ENCODE assay signal across 8 cellular contexts in genomic region chr12:6904280-6905276, GRCh38. TPM values are rescaled to one million over a fixed set of nuclear protein-coding genes. Genes with fewer than 3 reads are reported as not detected.
DNase-seq lines count a peak whose midpoint lies in the region; ATAC-seq and TF ChIP-seq lines count a peak whose summit lies in the region.

TSS of gene LRRC23 (plus strand) at chr12:6904822. CDS start at chr12:6905634, 812 bp downstream.

- POLR2A ChIA-PET in naive thymus-derived CD8-positive, alpha-beta T cell (lab: Charles Lee): interaction anchor here (0.7 to 4.7 kb wide), 10 partner anchors 10 to 203 kb away, joined by 3 to 43 read pairs (median 5); partner anchors contain the start of genes ENO2, RNU7-1, SPSB2 and TPI1

- H3K9me3 ChIP-seq in GM23248 (ENCODE audit: low read depth): no peaks in the 10 kb centered on the region

- no peaks in the 10 kb centered on the region for H3K9me2 ChIP-seq in GM23248 (ENCODE audit: insufficient read depth)

- 4 to 5% methylated on average over 34 of the region's 34 CpGs for whole genome bisulfite sequencing in GM23248 (ENCODE audit: low coverage in 1 of 2, low lambda C conversion rate in 2 of 2, missing lambda C conversion rate in 2 of 2), 2 experiments

- peak within 1 kb of the TSS; percentile 100 for H3K4me2 ChIP-seq in GM23248 (ENCODE audit: unreplicated experiment)

- H3K79me2 ChIP-seq in GM23248 (ENCODE audit: insufficient read depth): no peaks in the 10 kb centered on the region

- H3K36me3 Mint-ChIP-seq in activated T-helper 17 cell treated with anti-CD3 and anti-CD28 coated beads, Interleukin-2, amount 50 U/mL, for 72 hours (ENCODE audit: low read depth): no peaks in the 10 kb centered on the region
- no peaks in the 10 kb centered on the region for H3K36me3 Mint-ChIP-seq in naive thymus-derived CD8-positive, alpha-beta T cell
- no peaks in the 10 kb centered on the region for H3K36me3 Mint-ChIP-seq in stimulated activated naive B cell treated with anti-CD40 and anti-IgM and Interleukin-4, amounts not matched to agents 10 μg/mL and 1 μg/mL and 100 μg/mL, for 72 hours

- H3K4me1 ChIP-seq in GM23248 (ENCODE audit: insufficient read depth): peaks cover 8% of the 10 kb centered on the region; the same call in 1 of the 2 replicates

- H2AFZ ChIP-seq in GM23248: peak within 1 kb of the TSS; percentile 97

- in situ Hi-C loops in GM23248 (cut with MboI): no loop called here

- no peak within 1 kb of the TSS for H3K4me3 Mint-ChIP-seq in activated T-helper 17 cell treated with anti-CD3 and anti-CD28 coated beads, Interleukin-2, amount 50 U/mL, for 72 hours
- H3K4me3 Mint-ChIP-seq in naive thymus-derived CD8-positive, alpha-beta T cell: peak within 1 kb of the TSS in 2 of 10 donors; percentile 9 to 45
- no peak within 1 kb of the TSS for H3K4me3 Mint-ChIP-seq in stimulated activated naive B cell treated with anti-CD40 and anti-IgM and Interleukin-4, amounts not matched to agents 10 μg/mL and 1 μg/mL and 100 μg/mL, for 72 hours

- peak; percentile 99 for ATAC-seq in activated T-helper 17 cell treated with anti-CD3 and anti-CD28 coated beads, Interleukin-2, amount 50 U/mL, for 72 hours (replicated peaks)
- ATAC-seq in naive thymus-derived CD8-positive, alpha-beta T cell: peak; percentile 93 to 94
- ATAC-seq in stimulated activated naive B cell treated with anti-CD40 and anti-IgM and Interleukin-4, amounts not matched to agents 10 μg/mL and 1 μg/mL and 100 μg/mL, for 72 hours (replicated peaks): peak; percentile 96 to 99

- H3K9ac ChIP-seq in GM23248: peak within 1 kb of the TSS; percentile 96

- no peaks in the 10 kb centered on the region for H4K20me1 ChIP-seq in GM23248 (ENCODE audit: insufficient read depth)

- no peaks in the 10 kb centered on the region for H3F3A ChIP-seq in GM23248 (ENCODE audit: insufficient read depth)

- H3K27me3 Mint-ChIP-seq in activated T-helper 17 cell treated with anti-CD3 and anti-CD28 coated beads, Interleukin-2, amount 50 U/mL, for 72 hours: no peaks in the 10 kb centered on the region
- no peaks in the 10 kb centered on the region for H3K27me3 Mint-ChIP-seq in naive thymus-derived CD8-positive, alpha-beta T cell
- no peaks in the 10 kb centered on the region for H3K27me3 Mint-ChIP-seq in stimulated activated naive B cell treated with anti-CD40 and anti-IgM and Interleukin-4, amounts not matched to agents 10 μg/mL and 1 μg/mL and 100 μg/mL, for 72 hours

- peak; percentile 96 for DNase-seq in Daoy (ENCODE audit: low read depth)
- DNase-seq in GM23248: peak; percentile 98
- DNase-seq in LNCaP clone FGC (ENCODE audit: low read depth): peak; percentile 87
- peak; percentile 97 for DNase-seq in RPMI8226
- DNase-seq in fibroblast of pulmonary artery (ENCODE audit: low read depth): peak; percentile 95
- peak; percentile 89 to 99 (median 97) for DNase-seq in naive thymus-derived CD8-positive, alpha-beta T cell
- DNase-seq in stimulated activated naive B cell treated with anti-CD40 and anti-IgM and Interleukin-4, amounts not matched to agents 10 μg/mL and 1 μg/mL and 100 μg/mL, for 72 hours: peak; percentile 95

- no peaks in the 10 kb centered on the region for H3K27me3 ChIP-seq in GM23248 (replicated peaks; ENCODE audit: insufficient read depth)

- peaks cover 4% of the 10 kb centered on the region for H3K4me1 Mint-ChIP-seq in activated T-helper 17 cell treated with anti-CD3 and anti-CD28 coated beads, Interleukin-2, amount 50 U/mL, for 72 hours
- peaks cover under 1 to 5% (median 4%) of the 10 kb centered on the region in 4 donors for H3K4me1 Mint-ChIP-seq in naive thymus-derived CD8-positive, alpha-beta T cell
- H3K4me1 Mint-ChIP-seq in stimulated activated naive B cell treated with anti-CD40 and anti-IgM and Interleukin-4, amounts not matched to agents 10 μg/mL and 1 μg/mL and 100 μg/mL, for 72 hours: peaks cover 2 to 12% of the 10 kb centered on the region in 2 donors

- no peak within 1 kb of the TSS for H3K27ac Mint-ChIP-seq in activated T-helper 17 cell treated with anti-CD3 and anti-CD28 coated beads, Interleukin-2, amount 50 U/mL, for 72 hours
- no peak within 1 kb of the TSS for H3K27ac Mint-ChIP-seq in naive thymus-derived CD8-positive, alpha-beta T cell
- H3K27ac Mint-ChIP-seq in stimulated activated naive B cell treated with anti-CD40 and anti-IgM and Interleukin-4, amounts not matched to agents 10 μg/mL and 1 μg/mL and 100 μg/mL, for 72 hours: no peak within 1 kb of the TSS

- no peak for TF ChIP-seq CTCF in LNCaP clone FGC (IDR thresholded peaks at IDR 0.05; ENCODE audit: control insufficient read depth, extremely low read depth, insufficient read depth)
- no peak for TF ChIP-seq CTCF in fibroblast of pulmonary artery (IDR thresholded peaks at IDR 0.05; ENCODE audit: low read length, missing control alignments)

- peak within 1 kb of the TSS; percentile 75 for H3K27ac ChIP-seq in GM23248

- no peaks in the 10 kb centered on the region for H3K9me3 Mint-ChIP-seq in activated T-helper 17 cell treated with anti-CD3 and anti-CD28 coated beads, Interleukin-2, amount 50 U/mL, for 72 hours
- H3K9me3 Mint-ChIP-seq in naive thymus-derived CD8-positive, alpha-beta T cell: no peaks in the 10 kb centered on the region
- no peaks in the 10 kb centered on the region for H3K9me3 Mint-ChIP-seq in stimulated activated naive B cell treated with anti-CD40 and anti-IgM and Interleukin-4, amounts not matched to agents 10 μg/mL and 1 μg/mL and 100 μg/mL, for 72 hours

- H3K4me3 ChIP-seq in GM23248: peak within 1 kb of the TSS; percentile 97
- peak within 1 kb of the TSS; percentile 69 for H3K4me3 ChIP-seq in LNCaP clone FGC (ENCODE audit: low read depth, low read length)
- H3K4me3 ChIP-seq in fibroblast of pulmonary artery (replicated peaks; ENCODE audit: low read depth, low read length): peak within 1 kb of the TSS; percentile 81

- H3K36me3 ChIP-seq in GM23248 (ENCODE audit: low read depth): no peaks in the 10 kb centered on the region

RNA-seq across cellular contexts. Expression of gene LRRC23, which starts in this region (rescaled TPM):
- total RNA-seq in Daoy (2014; rRNA removed; shearing (Covaris generic)): 7.0 and 16.1 TPM in 2 replicates
- total RNA-seq in GM23248 (2014; rRNA removed; shearing (Covaris generic)): 4.3 and 4.6 TPM in 2 replicates
- 4.5 and 6.2 TPM in 2 replicates for polyA plus RNA-seq in GM23248 (2016; fragmentation: Nextera tagmentation; extraction: Ambion mirVana)
- 1 to 10 TPM; 4.4 to 7.6 TPM for total RNA-seq in activated T-helper 17 cell treated with anti-CD3 and anti-CD28 coated beads, Interleukin-2, amount 50 U/mL, for 72 hours
- 10 to 100 TPM; 10.1 to 10.5 TPM for total RNA-seq in naive thymus-derived CD8-positive, alpha-beta T cell
- polyA plus RNA-seq in naive thymus-derived CD8-positive, alpha-beta T cell: 1 to 10 TPM; 4.7 to 9.9 (median 8.8) TPM

Comparison
In these comparisons a context has a peak if more than half of its experiments do, and no peak if none do; other contexts are left out.
1. Peak in every context shown above with its lines: DNase-seq, ATAC-seq, H3K4me3 ChIP-seq and H3K27ac ChIP-seq.